ENCODE assay signal across 32 cellular contexts in the genomic region with DNA sequence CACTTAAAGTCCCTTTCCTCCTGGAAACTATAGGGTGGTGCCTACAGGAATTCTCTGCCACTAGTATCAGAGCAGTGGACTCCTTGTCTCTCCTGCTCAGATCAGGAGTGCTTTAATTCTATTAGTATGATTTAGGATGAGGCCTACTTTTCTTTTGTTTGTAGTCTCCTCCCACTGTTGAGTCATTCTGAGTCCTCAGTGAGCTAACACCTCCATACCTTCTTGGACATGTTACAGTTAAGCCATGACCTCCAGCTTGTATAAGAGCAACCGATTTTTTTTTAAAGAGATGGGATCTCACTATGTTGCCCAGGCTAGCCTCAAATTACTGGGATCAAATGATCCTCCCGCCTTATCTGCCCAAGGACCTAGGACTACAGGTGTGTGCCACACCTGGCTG. TPM values are rescaled to one million over a fixed set of nuclear protein-coding genes. Genes with fewer than 3 reads are reported as not detected.
"Had no signal": no experiment of that assay in that cellular context is flagged by ENCODE, and none has a peak within 500 bp of the region (broad histone marks: within the 10 kb centered on the region; RNA-seq: fewer than 3 reads in every experiment).

No MANE protein-coding gene starts in this region.

- H3K4me3 ChIP-seq: body of pancreas, esophagus squamous epithelium, psoas muscle, right atrium auricular region, smooth muscle cell, stomach, thyroid gland, upper lobe of right lung had no signal

- H3K9ac ChIP-seq: parathyroid adenoma had no signal

- H3K4me3 Mint-ChIP-seq: activated B cell treated with CpG ODN at 0.5 μM for 24 hours; activated CD8-positive, alpha-beta T cell treated with anti-CD3 and anti-CD28 coated beads for 36 hours; activated naive CD8-positive, alpha-beta T cell; activated T-cell treated with anti-CD3 and anti-CD28 coated beads, Interleukin-2, amount 50 U/mL, for 4 hours; mesothelial cell of epicardium; naive thymus-derived CD4-positive, alpha-beta T cell; stimulated activated memory B cell treated with anti-CD40 and anti-IgM and Interleukin-4, amounts not matched to agents 10 μg/mL and 1 μg/mL and 100 μg/mL, for 72 hours; T-helper 2 cell treated with Interferon-gamma antibody and Interleukin-4, amounts not matched to agents 5 μg/mL and 100 μg/mL, for 36 hours had no signal

- ATAC-seq: activated CD8-positive, alpha-beta T cell treated with anti-CD3 and anti-CD28 coated beads for 36 hours; activated T-cell treated with anti-CD3 and anti-CD28 coated beads, Interleukin-2, amount 50 U/mL, for 4 hours; body of pancreas; left cardiac atrium; naive thymus-derived CD4-positive, alpha-beta T cell; psoas muscle; stimulated activated memory B cell treated with anti-CD40 and anti-IgM and Interleukin-4, amounts not matched to agents 10 μg/mL and 1 μg/mL and 100 μg/mL, for 72 hours; upper lobe of right lung had no signal

- FAIRE-seq: endothelial cell of umbilical vein, frontal cortex, islet of Langerhans had no signal

- H3K36me3 ChIP-seq: esophagus squamous epithelium, right atrium auricular region, stomach, thyroid gland, upper lobe of right lung had no signal

- H3K9me3 Mint-ChIP-seq: activated B cell treated with CpG ODN at 0.5 μM for 24 hours; activated CD8-positive, alpha-beta T cell treated with anti-CD3 and anti-CD28 coated beads for 36 hours; activated T-cell treated with anti-CD3 and anti-CD28 coated beads, Interleukin-2, amount 50 U/mL, for 4 hours; activated T-helper 2 cell treated with anti-CD3 and anti-CD28 coated beads, Interferon-gamma antibody, Interleukin-2, Interleukin-4, amounts not matched to agents 10 μg/mL and 5 μg/mL and 100 μg/mL, durations not matched to agents 14 hours and 24 hours and 36 hours; mesothelial cell of epicardium; naive thymus-derived CD4-positive, alpha-beta T cell; stimulated activated memory B cell treated with anti-CD40 and anti-IgM and Interleukin-4, amounts not matched to agents 10 μg/mL and 1 μg/mL and 100 μg/mL, for 72 hours; T-helper 2 cell treated with Interferon-gamma antibody and Interleukin-4, amounts not matched to agents 5 μg/mL and 100 μg/mL, for 36 hours had no signal

- H3K27me3 Mint-ChIP-seq: activated CD8-positive, alpha-beta T cell treated with anti-CD3 and anti-CD28 coated beads for 36 hours; activated naive CD8-positive, alpha-beta T cell had no signal

- H3K27ac ChIP-seq: body of pancreas, esophagus squamous epithelium, parathyroid adenoma, psoas muscle, right atrium auricular region, stomach, thyroid gland, upper lobe of right lung had no signal

- DNase-seq: activated B cell treated with CpG ODN at 0.5 μM for 24 hours; activated CD4-positive, alpha-beta T cell treated with anti-CD3 and anti-CD28 coated beads, Interleukin-2, amount 50 U/mL, for 1 hour; activated CD8-positive, alpha-beta T cell treated with anti-CD3 and anti-CD28 coated beads for 36 hours; activated T-cell treated with anti-CD3 and anti-CD28 coated beads, Interleukin-2, amount 50 U/mL, for 4 hours; anterior cingulate cortex; body of pancreas; esophagus squamous epithelium; glutamatergic neuron; left cardiac atrium; naive thymus-derived CD4-positive, alpha-beta T cell; nucleus accumbens; psoas muscle; stimulated activated CD4-positive, alpha-beta T cell treated with anti-CD3 and anti-CD28 coated beads, Interleukin-1b, Interleukin-23, amount 100 ng/mL, for 48 hours; stimulated activated CD4-positive, alpha-beta T cell treated with anti-CD3 and anti-CD28 coated beads, Interleukin-4, amount 100 ng/mL, for 4 hours; stimulated activated CD8-positive, alpha-beta memory T cell treated with anti-CD3 and anti-CD28 coated beads, Interleukin-4, amount 100 ng/mL, for 48 hours; stomach; T-helper 1 cell; thyroid gland; upper lobe of right lung had no signal

- H3K27me3 ChIP-seq: body of pancreas, right atrium auricular region, thyroid gland had no signal

- H3K79me2 ChIP-seq: parathyroid adenoma had no signal

- H3K4me1 Mint-ChIP-seq: activated B cell treated with CpG ODN at 0.5 μM for 24 hours; stimulated activated memory B cell treated with anti-CD40 and anti-IgM and Interleukin-4, amounts not matched to agents 10 μg/mL and 1 μg/mL and 100 μg/mL, for 72 hours had no signal

- H3K4me1 ChIP-seq: body of pancreas, esophagus squamous epithelium, parathyroid adenoma, psoas muscle, right atrium auricular region, stomach, thyroid gland, upper lobe of right lung had no signal

- H3K36me3 Mint-ChIP-seq: activated naive CD8-positive, alpha-beta T cell; mesothelial cell of epicardium; naive thymus-derived CD4-positive, alpha-beta T cell; stimulated activated memory B cell treated with anti-CD40 and anti-IgM and Interleukin-4, amounts not matched to agents 10 μg/mL and 1 μg/mL and 100 μg/mL, for 72 hours had no signal

- H3K4me2 ChIP-seq: smooth muscle cell had no signal

- H2AFZ ChIP-seq: parathyroid adenoma had no signal

- H3K27ac Mint-ChIP-seq: activated B cell treated with CpG ODN at 0.5 μM for 24 hours; activated CD8-positive, alpha-beta T cell treated with anti-CD3 and anti-CD28 coated beads for 36 hours; activated naive CD8-positive, alpha-beta T cell; activated T-helper 2 cell treated with anti-CD3 and anti-CD28 coated beads, Interferon-gamma antibody, Interleukin-2, Interleukin-4, amounts not matched to agents 10 μg/mL and 5 μg/mL and 100 μg/mL, durations not matched to agents 14 hours and 24 hours and 36 hours; mesothelial cell of epicardium; naive thymus-derived CD4-positive, alpha-beta T cell; stimulated activated memory B cell treated with anti-CD40 and anti-IgM and Interleukin-4, amounts not matched to agents 10 μg/mL and 1 μg/mL and 100 μg/mL, for 72 hours; T-helper 2 cell treated with Interferon-gamma antibody and Interleukin-4, amounts not matched to agents 5 μg/mL and 100 μg/mL, for 36 hours had no signal

- H3K9me3 ChIP-seq: body of pancreas, esophagus squamous epithelium, psoas muscle, right atrium auricular region, stomach, thyroid gland, upper lobe of right lung had no signal

RNA-seq across cellular contexts. Expression of gene OTOF, which starts 48.7 kb away (rescaled TPM):
- total RNA-seq: activated B cell treated with CpG ODN at 0.5 μM for 24 hours, cardiac septum, smooth muscle cell had no signal
- polyA plus RNA-seq: neural cell had no signal
